Comparison of ENCODE assay signal across 21 cellular contexts in the genomic region with DNA sequence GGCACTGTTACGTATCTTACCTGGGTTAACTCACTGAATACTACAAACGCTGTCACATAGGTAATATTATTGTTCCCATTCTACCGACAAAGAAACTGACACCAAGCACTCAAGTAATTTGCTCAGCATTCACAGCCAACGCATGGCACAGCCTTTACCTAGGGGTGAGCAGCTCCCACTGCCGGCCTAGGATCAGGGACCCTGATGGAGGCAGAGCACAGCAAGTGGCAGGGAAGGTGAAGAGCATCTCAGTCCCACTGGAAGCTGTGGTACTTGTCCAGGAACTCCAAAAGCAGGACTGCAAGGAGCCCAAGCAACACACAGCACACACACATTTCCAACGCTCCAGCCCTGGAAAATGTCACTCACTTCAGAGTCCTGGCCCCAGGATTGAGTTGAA.
DNase-seq lines count a peak whose midpoint lies in the region; ATAC-seq, FAIRE-seq and TF ChIP-seq lines count a peak whose summit lies in the region.
"Had no signal": no experiment of that assay in that cellular context is flagged by ENCODE, and none has a peak within 500 bp of the region (broad histone marks: within the 10 kb centered on the region; RNA-seq: fewer than 3 reads in every experiment).

No MANE protein-coding gene starts in this region.

- H3K4me2 ChIP-seq in neuronal stem cell (ENCODE audit: insufficient read depth, low read length, poor library complexity, severe bottlenecking) = no peak overlapping the region
- H3K4me2 ChIP-seq: BLaER1 had no signal

- no peak overlapping the region for H3K27ac Mint-ChIP-seq in WTC11
- no peak overlapping the region for H3K27ac Mint-ChIP-seq in glutamatergic neuron (ENCODE audit: unreplicated experiment)
- H3K27ac Mint-ChIP-seq: B cell; CD4-positive, CD25-positive, alpha-beta regulatory T cell; CD8-positive, alpha-beta T cell; H9 had no signal

- H2AFZ ChIP-seq in neuronal stem cell (ENCODE audit: low read length) = no peak overlapping the region
- H2AFZ ChIP-seq: GM23248 had no signal

- H3K4me3 ChIP-seq in neuronal stem cell (ENCODE audit: low read length in 2 of 2) = no peak overlapping the region
- H3K4me3 ChIP-seq: BLaER1, GM23248 had no signal

- no peak overlapping the region for H4K8ac ChIP-seq in neuronal stem cell (ENCODE audit: low read depth, low read length)

- FAIRE-seq in HTR-8/SVneo (lab: Jason Lieb, UNC) = peak; percentile 80
- FAIRE-seq: D721Med, GM12891, GM18507, H1 had no signal

- POLR2A ChIA-PET in WTC11 (lab: Charles Lee) = no interaction called here

- no peaks in the 10 kb centered on the region; the same call in 1 of the 2 replicates for H3K27me3 Mint-ChIP-seq in WTC11 (ENCODE audit: low read depth)
- peaks cover 1% of the 10 kb centered on the region for H3K27me3 Mint-ChIP-seq in glutamatergic neuron (ENCODE audit: unreplicated experiment)

- H3K4me1 Mint-ChIP-seq in WTC11 = no peaks in the 10 kb centered on the region
- no peaks in the 10 kb centered on the region for H3K4me1 Mint-ChIP-seq in glutamatergic neuron (ENCODE audit: low read depth, unreplicated experiment)
- H3K4me1 Mint-ChIP-seq: B cell; CD4-positive, CD25-positive, alpha-beta regulatory T cell had no signal

- no peak overlapping the region for H2BK12ac ChIP-seq in neuronal stem cell (ENCODE audit: low read length)

- CTCF ChIA-PET in WTC11 (lab: Charles Lee) = no interaction called here

- H2BK120ac ChIP-seq in neuronal stem cell (ENCODE audit: low read depth, low read length) = no peak overlapping the region

- no CpG with 5 or more reads among the region's 6 CpGs for WGBS in neuronal stem cell (ENCODE audit: extremely low coverage in 2 of 2, insufficient read length in 2 of 2, insufficient replicate concordance in 1 of 2), 2 donors

- H3K4ac ChIP-seq in neuronal stem cell (ENCODE audit: low read length) = no peak overlapping the region

- H3K9me3 ChIP-seq in neuronal stem cell (replicated peaks in 1 of 2; ENCODE audit: control insufficient read depth in 2 of 2, insufficient read depth in 1 of 2, low read depth in 1 of 2, low read length in 2 of 2) = peaks cover 0 to 9% of the 10 kb centered on the region in 2 donors
- H3K9me3 ChIP-seq: Caco-2 had no signal

- no peak overlapping the region for H3K23ac ChIP-seq in neuronal stem cell (ENCODE audit: low read depth, low read length, poor library complexity)

- H2BK5ac ChIP-seq in neuronal stem cell (ENCODE audit: low read length) = no peak overlapping the region

- H3K9ac ChIP-seq in neuronal stem cell (ENCODE audit: low read depth, low read length, poor library complexity) = no peak overlapping the region
- H3K9ac ChIP-seq: BLaER1, GM23248 had no signal

- DNase-seq in HTR-8/SVneo (ENCODE audit: insufficient read length, low spot score) (no peak), WTC11 (ENCODE audit: low spot score) (no peak), neuronal stem cell (ENCODE audit: low spot score) (no peak), glutamatergic neuron (no peak), DMS 273 (lab: John Stamatoyannopoulos, UW; ENCODE audit: unreplicated experiment) (no peak)
- DNase-seq: Caco-2; CD4-positive, CD25-positive, alpha-beta regulatory T cell; CD8-positive, alpha-beta T cell; DMS53; GF-D8; GM23248; H9 had no signal

- H3K36me3 ChIP-seq in neuronal stem cell (replicated peaks in 1 of 2; ENCODE audit: control insufficient read depth in 2 of 2, insufficient read depth in 2 of 2, low read length in 2 of 2) = no peaks in the 10 kb centered on the region
- H3K36me3 ChIP-seq: BLaER1 had no signal

- H3K9me3 Mint-ChIP-seq in WTC11 = peaks cover 9% of the 10 kb centered on the region
- H3K9me3 Mint-ChIP-seq in glutamatergic neuron (ENCODE audit: unreplicated experiment) = peaks cover 3% of the 10 kb centered on the region
- H3K9me3 Mint-ChIP-seq: CD8-positive, alpha-beta T cell; H9 had no signal

- H3K4me3 Mint-ChIP-seq in WTC11 = no peak overlapping the region
- no peak overlapping the region for H3K4me3 Mint-ChIP-seq in glutamatergic neuron (ENCODE audit: unreplicated experiment)
- H3K4me3 Mint-ChIP-seq: B cell; CD4-positive, CD25-positive, alpha-beta regulatory T cell; CD8-positive, alpha-beta T cell; H9 had no signal

- TF ChIP-seq CTCF in WTC11 (IDR thresholded peaks at IDR 0.05) (no peak), glutamatergic neuron (IDR thresholded peaks at IDR 0.05; ENCODE audit: partially characterized antibody, unreplicated experiment) (no peak)

- H3K14ac ChIP-seq in neuronal stem cell (ENCODE audit: low read length) = no peak overlapping the region

- H4K91ac ChIP-seq in neuronal stem cell (ENCODE audit: low read depth, low read length, poor library complexity) = no peak overlapping the region

- ATAC-seq in WTC11 (peak; percentile 60; the same call in 1 of the 2 replicates), HG03460 (IDR thresholded peaks at IDR 0.05; ENCODE audit: unreplicated experiment) (no peak)
- ATAC-seq: CD8-positive, alpha-beta T cell; HCT116 had no signal

- H3K18ac ChIP-seq in neuronal stem cell (ENCODE audit: low read length) = peak overlapping the region; percentile 24

- no peaks in the 10 kb centered on the region for H3K4me1 ChIP-seq in neuronal stem cell (ENCODE audit: control insufficient read depth in 2 of 2, insufficient read depth in 1 of 2, low read depth in 1 of 2, low read length in 2 of 2)
- H3K4me1 ChIP-seq: Caco-2 had no signal

- H2BK15ac ChIP-seq in neuronal stem cell (ENCODE audit: low read length) = no peak overlapping the region

- no peak overlapping the region for H2AK5ac ChIP-seq in neuronal stem cell (ENCODE audit: low read depth, low read length)

- H3K27ac ChIP-seq in neuronal stem cell (replicated peaks; ENCODE audit: low read length) = no peak overlapping the region
- H3K27ac ChIP-seq: BLaER1, C4-2B, GM23248 had no signal

- H3K79me1 ChIP-seq in neuronal stem cell (ENCODE audit: low read depth, low read length) = no peaks in the 10 kb centered on the region

- no peaks in the 10 kb centered on the region for H3K36me3 Mint-ChIP-seq in WTC11
- H3K36me3 Mint-ChIP-seq in glutamatergic neuron (ENCODE audit: unreplicated experiment) = no peaks in the 10 kb centered on the region
- H3K36me3 Mint-ChIP-seq: CD4-positive, CD25-positive, alpha-beta regulatory T cell; CD8-positive, alpha-beta T cell had no signal

- peaks cover 0 to 61% (median 0%) of the 10 kb centered on the region in 3 experiments for H3K27me3 ChIP-seq in neuronal stem cell (ENCODE audit: control insufficient read depth in 3 of 3, insufficient read depth in 3 of 3, low read depth in 1 of 3, low read length in 3 of 3)
- H3K27me3 ChIP-seq: BLaER1 had no signal

TF ChIP-seq in WTC11, 78 proteins besides CTCF, POLR2A, EP300 and RAD21 (continues in another document):
- no peak for TF ChIP-seq STAT6 (CRISPR knock-in tag; conservative IDR thresholded peaks at IDR 0.05; ENCODE audit: low read depth)
- TF ChIP-seq KAT7 (CRISPR knock-in tag; IDR thresholded peaks at IDR 0.05; ENCODE audit: borderline replicate concordance) = no peak
- TF ChIP-seq, protein P1, sequence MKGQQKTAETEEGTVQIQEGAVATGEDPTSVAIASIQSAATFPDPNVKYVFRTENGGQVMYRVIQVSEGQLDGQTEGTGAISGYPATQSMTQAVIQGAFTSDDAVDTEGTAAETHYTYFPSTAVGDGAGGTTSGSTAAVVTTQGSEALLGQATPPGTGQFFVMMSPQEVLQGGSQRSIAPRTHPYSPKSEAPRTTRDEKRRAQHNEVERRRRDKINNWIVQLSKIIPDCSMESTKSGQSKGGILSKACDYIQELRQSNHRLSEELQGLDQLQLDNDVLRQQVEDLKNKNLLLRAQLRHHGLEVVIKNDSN (CRISPR knock-in tag; IDR thresholded peaks at IDR 0.05) = no peak
- no peak for TF ChIP-seq ZNF219 (CRISPR knock-in tag; IDR thresholded peaks at IDR 0.05; ENCODE audit: borderline replicate concordance)
- TF ChIP-seq USF2 (CRISPR knock-in tag; IDR thresholded peaks at IDR 0.05) = no peak
- TF ChIP-seq NR2C2 (CRISPR knock-in tag; IDR thresholded peaks at IDR 0.05) = no peak
- no peak for TF ChIP-seq ZNF317 (CRISPR knock-in tag; IDR thresholded peaks at IDR 0.05; ENCODE audit: borderline replicate concordance, low read depth)
- TF ChIP-seq, protein P2, sequence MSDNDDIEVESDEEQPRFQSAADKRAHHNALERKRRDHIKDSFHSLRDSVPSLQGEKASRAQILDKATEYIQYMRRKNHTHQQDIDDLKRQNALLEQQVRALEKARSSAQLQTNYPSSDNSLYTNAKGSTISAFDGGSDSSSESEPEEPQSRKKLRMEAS (CRISPR knock-in tag; IDR thresholded peaks at IDR 0.05) = no peak
- no peak for TF ChIP-seq SMAD4 (CRISPR knock-in tag; IDR thresholded peaks at IDR 0.05)
- TF ChIP-seq RELA (CRISPR knock-in tag; IDR thresholded peaks at IDR 0.05; ENCODE audit: borderline replicate concordance) = no peak
- no peak for TF ChIP-seq NR1H2 (CRISPR knock-in tag; IDR thresholded peaks at IDR 0.05)
